9 cellular contexts compared by ENCODE assay signal in genomic region chr3:141828487-141829284, GRCh38. TPM values are rescaled to one million over a fixed set of nuclear protein-coding genes. Genes with fewer than 3 reads are reported as not detected.
DNase-seq lines count a peak whose midpoint lies in the region; ATAC-seq and TF ChIP-seq lines count a peak whose summit lies in the region.
"Had no signal": no experiment of that assay in that cellular context is flagged by ENCODE, and none has a peak within 500 bp of the region (broad histone marks: within the 10 kb centered on the region; RNA-seq: fewer than 3 reads in every experiment).

No MANE protein-coding gene starts in this region.

- POLR2A ChIA-PET in naive thymus-derived CD4-positive, alpha-beta T cell (lab: Charles Lee): interaction anchor here (0.7 kb wide), 1 partner anchor 107 kb away, joined by 3 read pairs; no protein-coding TSS in a partner anchor

- CTCF ChIA-PET in naive thymus-derived CD4-positive, alpha-beta T cell (lab: Charles Lee): no interaction called here

- H3K79me2 ChIP-seq in hepatocyte: no peaks in the 10 kb centered on the region

- H3K4me1 Mint-ChIP-seq in naive thymus-derived CD4-positive, alpha-beta T cell: peaks cover 0 to 8% (median 0%) of the 10 kb centered on the region in 7 donors

- no peak overlapping the region for H3K27ac Mint-ChIP-seq in naive thymus-derived CD4-positive, alpha-beta T cell

- no peak overlapping the region for H2AFZ ChIP-seq in hepatocyte

- H3K4me3 Mint-ChIP-seq in naive thymus-derived CD4-positive, alpha-beta T cell: no peak overlapping the region

- DNase-seq in A172 (ENCODE audit: low spot score) (peak; percentile 32), LNCaP clone FGC (ENCODE audit: low read depth) (peak; percentile 28), SW480 (ENCODE audit: low spot score) (peak; percentile 59), hepatocyte (ENCODE audit: low spot score) (peak; percentile 32)
- no peak for DNase-seq in naive thymus-derived CD4-positive, alpha-beta T cell
- DNase-seq: C1 segment of cervical spinal cord had no signal

- intact Hi-C loops in naive thymus-derived CD4-positive, alpha-beta T cell (cut with micrococcal nuclease): no loop called here

- 42% methylated on average over 2 of the region's 2 CpGs for WGBS in hepatocyte (ENCODE audit: low lambda C conversion rate, missing lambda C conversion rate)

- H3K9me2 ChIP-seq in hepatocyte (replicated peaks; ENCODE audit: insufficient read depth): no peaks in the 10 kb centered on the region

- H3K9me3 ChIP-seq in hepatocyte (ENCODE audit: low read depth): no peaks in the 10 kb centered on the region
- H3K9me3 ChIP-seq in naive thymus-derived CD4-positive, alpha-beta T cell (ENCODE audit: control insufficient read depth in 2 of 3, low read length in 3 of 3): no peaks in the 10 kb centered on the region

- H3K4me3 ChIP-seq in LNCaP clone FGC (ENCODE audit: low read depth, low read length) (no peak overlapping the region), hepatocyte (no peak overlapping the region)
- H3K4me3 ChIP-seq in naive thymus-derived CD4-positive, alpha-beta T cell (ENCODE audit: low read length): no peak overlapping the region

- H4K20me1 ChIP-seq in hepatocyte (ENCODE audit: insufficient read depth, poor library complexity, severe bottlenecking): no peaks in the 10 kb centered on the region

- no peak overlapping the region for H3K27ac ChIP-seq in hepatocyte
- no peak overlapping the region for H3K27ac ChIP-seq in naive thymus-derived CD4-positive, alpha-beta T cell (ENCODE audit: low read depth, low read length)

- H3K27me3 Mint-ChIP-seq in naive thymus-derived CD4-positive, alpha-beta T cell: peaks cover 0 to 6% (median 0%) of the 10 kb centered on the region in 5 donors

- H3K4me1 ChIP-seq in hepatocyte (ENCODE audit: insufficient read depth): no peaks in the 10 kb centered on the region
- H3K4me1 ChIP-seq in naive thymus-derived CD4-positive, alpha-beta T cell (ENCODE audit: control insufficient read depth in 2 of 2, insufficient read depth in 2 of 2, low read length in 2 of 2): no peaks in the 10 kb centered on the region

- H3K4me2 ChIP-seq in hepatocyte: no peak overlapping the region

- H3K36me3 ChIP-seq in hepatocyte (replicated peaks; ENCODE audit: insufficient read depth, low read depth): no peaks in the 10 kb centered on the region
- H3K36me3 ChIP-seq in naive thymus-derived CD4-positive, alpha-beta T cell (ENCODE audit: control insufficient read depth in 2 of 3, insufficient read depth in 3 of 3, low read length in 3 of 3): no peaks in the 10 kb centered on the region

- no peaks in the 10 kb centered on the region for H3K36me3 Mint-ChIP-seq in naive thymus-derived CD4-positive, alpha-beta T cell

- H3K9me3 Mint-ChIP-seq in naive thymus-derived CD4-positive, alpha-beta T cell: peaks cover 0 to 3% (median 0%) of the 10 kb centered on the region in 11 donors

- ATAC-seq in GM19397 (IDR thresholded peaks at IDR 0.05; ENCODE audit: unreplicated experiment) (no peak), HG02678 (IDR thresholded peaks at IDR 0.05; ENCODE audit: unreplicated experiment) (no peak), GM18520 (IDR thresholded peaks at IDR 0.05; ENCODE audit: unreplicated experiment) (no peak)
- ATAC-seq in naive thymus-derived CD4-positive, alpha-beta T cell: no peak

- no peak for TF ChIP-seq CTCF in LNCaP clone FGC (IDR thresholded peaks at IDR 0.05; ENCODE audit: control insufficient read depth, extremely low read depth, insufficient read depth)
- TF ChIP-seq CTCF in hepatocyte (IDR thresholded peaks at IDR 0.05; ENCODE audit: poor library complexity): no peak

- H3K27me3 ChIP-seq in hepatocyte: no peaks in the 10 kb centered on the region
- no peaks in the 10 kb centered on the region for H3K27me3 ChIP-seq in naive thymus-derived CD4-positive, alpha-beta T cell (ENCODE audit: control insufficient read depth in 2 of 2, insufficient read depth in 2 of 2, low read length in 2 of 2)

RNA-seq across cellular contexts. Expression of gene ATP1B3, which starts 47.8 kb away (rescaled TPM):
- total RNA-seq in A172 (2014; rRNA removed; shearing (Covaris generic)): 88.6 and 91.5 TPM in 2 replicates
- 123 and 350 TPM in 2 replicates for total RNA-seq in hepatocyte
- polyA plus RNA-seq in hepatocyte: 277 and 316 TPM in 2 replicates
- total RNA-seq in naive thymus-derived CD4-positive, alpha-beta T cell: 100 to 1,000 TPM in 1 of 5 experiments, 10 to 100 TPM in 4; 24.2 to 104 (median 33.9) TPM
- 10 to 100 TPM; 72.2 to 81.5 TPM for polyA plus RNA-seq in naive thymus-derived CD4-positive, alpha-beta T cell

Comparison
In these comparisons a context has a peak if more than half of its experiments do, and no peak if none do; other contexts are left out.
1. DNase-seq: peak in A172 (single experiment), LNCaP clone FGC (single experiment), SW480 (single experiment) and hepatocyte (single experiment); none in naive thymus-derived CD4-positive, alpha-beta T cell (0 of 9).